In the genomic region with DNA sequence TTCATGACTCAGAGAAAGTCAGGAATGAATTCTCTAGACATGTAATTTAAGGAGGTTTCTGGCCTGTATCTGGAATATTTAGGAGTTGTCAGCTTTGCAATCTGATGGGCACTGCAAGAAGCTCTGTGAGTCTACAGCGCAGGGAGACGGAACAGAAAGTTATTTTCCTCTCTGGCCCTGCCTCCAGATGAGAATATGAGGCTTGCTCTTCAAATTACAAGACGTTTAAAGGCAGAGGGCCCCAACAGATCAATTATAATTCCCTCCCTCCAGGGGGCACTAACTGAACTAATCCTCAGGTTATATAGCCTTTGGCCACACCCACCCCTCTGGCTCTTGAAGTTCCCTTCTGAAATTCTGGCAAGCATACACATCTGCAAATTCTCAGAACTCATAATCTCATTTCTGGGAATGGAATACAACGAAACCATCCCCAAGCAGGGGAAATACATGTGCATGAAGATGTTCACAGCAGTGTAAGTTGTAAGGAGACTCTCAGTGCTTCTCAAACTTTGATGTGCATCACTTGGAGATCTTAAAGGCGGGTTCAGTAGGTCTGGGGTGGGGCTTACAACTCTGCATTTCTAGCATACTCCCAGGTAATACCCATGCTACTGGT, we compare ENCODE assay signal across 8 cellular contexts.
DNase-seq lines count a peak whose midpoint lies in the region; ATAC-seq and TF ChIP-seq lines count a peak whose summit lies in the region.

No MANE protein-coding gene starts in this region.

- no peaks in the 10 kb centered on the region for H3K9me3 Mint-ChIP-seq in activated B cell treated with CpG ODN at 0.5 μM for 24 hours
- H3K9me3 Mint-ChIP-seq in neural progenitor cell, result peaks cover 3% of the 10 kb centered on the region

- ATAC-seq in GM21526 (IDR thresholded peaks at IDR 0.05; ENCODE audit: low FRiP score, unreplicated experiment) (peak; percentile 78), activated B cell treated with CpG ODN at 0.5 μM for 24 hours (ENCODE audit: low read depth) (peak; percentile 94)

- DNase-seq in EL (peak; percentile 71), activated B cell treated with CpG ODN at 0.5 μM for 24 hours (no peak), neural progenitor cell (ENCODE audit: low spot score) (peak; percentile 48), NK-92 (lab: John Stamatoyannopoulos, UW; ENCODE audit: unreplicated experiment) (no peak), esophagus muscularis mucosa (ENCODE audit: extremely low spot score) (no peak)
- DNase-seq in Jurkat, Clone E6-1 (ENCODE audit: low read depth, low spot score), result peak; percentile 57
- peak in 2 of 3 donors; percentile 4 to 21 for DNase-seq in effector memory CD4-positive, alpha-beta T cell

- no peaks in the 10 kb centered on the region for H4K20me1 ChIP-seq in neural progenitor cell (ENCODE audit: low read depth)

- 55% methylated on average over 5 of the region's 5 CpGs for WGBS in esophagus muscularis mucosa

- H3K27me3 Mint-ChIP-seq in activated B cell treated with CpG ODN at 0.5 μM for 24 hours (peaks cover 1% of the 10 kb centered on the region), neural progenitor cell (ENCODE audit: insufficient read depth, low read depth) (peaks cover 3% of the 10 kb centered on the region)

- no peak overlapping the region for H3K9ac ChIP-seq in neural progenitor cell

- intact Hi-C loops in activated B cell treated with CpG ODN at 0.5 μM for 24 hours (cut with micrococcal nuclease), result loop anchor here (1.0 kb wide), 2 partner anchors 27 to 407 kb away; no protein-coding TSS in a partner anchor
- intact Hi-C loops in esophagus muscularis mucosa (cut with DNase I), result no loop called here

- no peak for TF ChIP-seq EP300 in esophagus muscularis mucosa (IDR thresholded peaks at IDR 0.05)

- H3K4me2 ChIP-seq in neural progenitor cell, result no peak overlapping the region

- POLR2A ChIA-PET in activated B cell treated with CpG ODN at 0.5 μM for 24 hours (lab: Charles Lee), result no interaction called here

- H3F3A ChIP-seq in neural progenitor cell (ENCODE audit: low read depth), result no peaks in the 10 kb centered on the region

- no peak overlapping the region for H3K27ac ChIP-seq in effector memory CD4-positive, alpha-beta T cell (ENCODE audit: insufficient read depth, low read length, poor library complexity, severe bottlenecking)
- H3K27ac ChIP-seq in neural progenitor cell (no peak overlapping the region), esophagus muscularis mucosa (replicated peaks in 1 of 4) (no peak overlapping the region)

- H3K36me3 Mint-ChIP-seq in activated B cell treated with CpG ODN at 0.5 μM for 24 hours (ENCODE audit: low read depth) (no peaks in the 10 kb centered on the region), neural progenitor cell (no peaks in the 10 kb centered on the region)

- H3K4me3 ChIP-seq in Jurkat, Clone E6-1 (ENCODE audit: low read length), result no peak overlapping the region
- H3K4me3 ChIP-seq in effector memory CD4-positive, alpha-beta T cell (ENCODE audit: insufficient read depth, low read depth, low read length, poor library complexity, severe bottlenecking), result no peak overlapping the region
- H3K4me3 ChIP-seq in neural progenitor cell (no peak overlapping the region), esophagus muscularis mucosa (no peak overlapping the region)

- H3K9me3 ChIP-seq in effector memory CD4-positive, alpha-beta T cell (ENCODE audit: control insufficient read depth, low read length), result no peaks in the 10 kb centered on the region
- H3K9me3 ChIP-seq in neural progenitor cell (ENCODE audit: low read depth) (no peaks in the 10 kb centered on the region), esophagus muscularis mucosa (no peaks in the 10 kb centered on the region)

- H3K27me3 ChIP-seq in effector memory CD4-positive, alpha-beta T cell (replicated peaks; ENCODE audit: control insufficient read depth, insufficient read depth, low read length, poor library complexity, severe bottlenecking), result no peaks in the 10 kb centered on the region
- H3K27me3 ChIP-seq in neural progenitor cell (no peaks in the 10 kb centered on the region), esophagus muscularis mucosa (no peaks in the 10 kb centered on the region)

- H2AFZ ChIP-seq in neural progenitor cell (replicated peaks), result no peak overlapping the region

- H3K79me2 ChIP-seq in neural progenitor cell (ENCODE audit: low read depth), result no peaks in the 10 kb centered on the region

- H3K4me1 ChIP-seq in effector memory CD4-positive, alpha-beta T cell (ENCODE audit: control insufficient read depth, insufficient read depth, low read length, poor library complexity, severe bottlenecking), result no peaks in the 10 kb centered on the region
- H3K4me1 ChIP-seq in neural progenitor cell, result peaks cover 18% of the 10 kb centered on the region
- H3K4me1 ChIP-seq in esophagus muscularis mucosa, result peaks cover 0 to 13% (median 7%) of the 10 kb centered on the region in 4 donors

- H3K4me3 Mint-ChIP-seq in activated B cell treated with CpG ODN at 0.5 μM for 24 hours (no peak overlapping the region), neural progenitor cell (no peak overlapping the region)

- H3K27ac Mint-ChIP-seq in activated B cell treated with CpG ODN at 0.5 μM for 24 hours (no peak overlapping the region), neural progenitor cell (no peak overlapping the region)

- H3K36me3 ChIP-seq in effector memory CD4-positive, alpha-beta T cell (ENCODE audit: control insufficient read depth, insufficient read depth, low read length), result no peaks in the 10 kb centered on the region
- H3K36me3 ChIP-seq in neural progenitor cell, result no peaks in the 10 kb centered on the region
- H3K36me3 ChIP-seq in esophagus muscularis mucosa, result no peaks in the 10 kb centered on the region

- CTCF ChIA-PET in activated B cell treated with CpG ODN at 0.5 μM for 24 hours (lab: Charles Lee), result interaction anchor here (0.6 to 1.3 kb wide), 6 partner anchors 22 to 407 kb away, joined by 3 to 5 read pairs (median 3); no protein-coding TSS in a partner anchor

- no peak for TF ChIP-seq CTCF in activated B cell treated with CpG ODN at 0.5 μM for 24 hours (IDR thresholded peaks at IDR 0.05)
- TF ChIP-seq CTCF in neural progenitor cell (IDR thresholded peaks at IDR 0.05), result peak; percentile 31
- TF ChIP-seq CTCF in esophagus muscularis mucosa (IDR thresholded peaks at IDR 0.05), result peak in 1 of 3 experiments; percentile 19

- H3K4me1 Mint-ChIP-seq in activated B cell treated with CpG ODN at 0.5 μM for 24 hours (peaks cover 21% of the 10 kb centered on the region), neural progenitor cell (peaks cover 41% of the 10 kb centered on the region)

- no peak for TF ChIP-seq POLR2A in esophagus muscularis mucosa (IDR thresholded peaks at IDR 0.05; ENCODE audit: low read depth)

Comparison
In these comparisons a context has a peak if more than half of its experiments do, and no peak if none do; other contexts are left out.
1. DNase-seq: peak in EL (single experiment), Jurkat, Clone E6-1 (single experiment), effector memory CD4-positive, alpha-beta T cell (2 of 3) and neural progenitor cell (single experiment); none in activated B cell treated with CpG ODN at 0.5 μM for 24 hours (single experiment), NK-92 (single experiment) and esophagus muscularis mucosa (single experiment).